Comparison of ENCODE assay signal across 8 cellular contexts in the genomic region with DNA sequence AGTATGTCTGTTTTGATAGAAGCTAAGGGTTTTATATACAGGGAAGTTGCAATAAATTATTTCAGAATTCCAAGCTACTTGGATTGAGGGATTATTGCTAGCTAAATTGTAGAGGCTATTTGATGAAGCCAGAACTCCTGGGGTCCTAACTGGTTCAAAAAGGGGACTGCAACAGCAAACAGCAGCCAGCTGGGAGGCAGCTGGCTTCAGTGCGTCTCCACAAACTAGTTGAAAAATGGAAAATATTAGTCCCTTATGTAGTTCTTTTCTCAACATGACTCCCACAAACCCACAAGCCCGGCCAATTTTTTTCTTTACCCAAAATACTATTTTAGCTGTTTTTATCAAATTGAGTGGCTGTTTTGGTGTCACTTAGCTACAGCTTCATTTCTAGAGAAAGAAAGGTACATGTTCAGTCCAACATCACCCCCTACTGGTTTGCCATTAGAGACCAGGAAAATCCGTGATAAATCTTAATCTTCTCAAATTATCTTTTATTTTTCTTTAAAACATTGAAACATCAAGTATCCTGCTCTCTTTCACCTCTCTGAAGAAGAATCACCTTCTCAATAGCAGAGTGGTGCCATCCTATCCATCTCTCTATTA.
DNase-seq lines count a peak whose midpoint lies in the region; ATAC-seq and TF ChIP-seq lines count a peak whose summit lies in the region.

No MANE protein-coding gene starts in this region.

- no peak overlapping the region for H2BK120ac ChIP-seq in neuronal stem cell (ENCODE audit: low read depth, low read length)

- H3K14ac ChIP-seq in neuronal stem cell (ENCODE audit: low read length), result no peak overlapping the region

- H3K4me1 Mint-ChIP-seq in CD8-positive, alpha-beta memory T cell, result no peaks in the 10 kb centered on the region

- no peaks in the 10 kb centered on the region for H3K4me1 ChIP-seq in neuronal stem cell (ENCODE audit: control insufficient read depth in 2 of 2, insufficient read depth in 1 of 2, low read depth in 1 of 2, low read length in 2 of 2)
- H3K4me1 ChIP-seq in CD8-positive, alpha-beta memory T cell (ENCODE audit: insufficient read depth, low read length), result no peaks in the 10 kb centered on the region

- no peak overlapping the region for H3K27ac Mint-ChIP-seq in CD8-positive, alpha-beta memory T cell

- H3K18ac ChIP-seq in neuronal stem cell (ENCODE audit: low read length), result no peak overlapping the region

- CTCF ChIA-PET in CD8-positive, alpha-beta memory T cell (lab: Charles Lee), result no interaction called here

- no peaks in the 10 kb centered on the region for H3K79me1 ChIP-seq in neuronal stem cell (ENCODE audit: low read depth, low read length)

- H2BK12ac ChIP-seq in neuronal stem cell (ENCODE audit: low read length), result no peak overlapping the region

- intact Hi-C loops in dorsolateral prefrontal cortex (cut with DNase I), result loop anchor here (5.0 to 10.0 kb wide), 3 partner anchors 1160 to 1190 kb away; no protein-coding TSS in a partner anchor

- no peak overlapping the region for H4K91ac ChIP-seq in neuronal stem cell (ENCODE audit: low read depth, low read length, poor library complexity)

- H2AFZ ChIP-seq in neuronal stem cell (ENCODE audit: low read length), result peak overlapping the region; percentile 50

- peak; percentile 36; the same call in 2 of the 3 replicates for TF ChIP-seq CTCF in GM12872 (IDR thresholded peaks at IDR 0.05; ENCODE audit: insufficient read depth, low read depth, low read length)
- TF ChIP-seq CTCF in dorsolateral prefrontal cortex (IDR thresholded peaks at IDR 0.05 in 54 of 56, conservative IDR thresholded peaks at IDR 0.05 in 2 of 56; ENCODE audit: low read depth in 1 of 56, partially characterized antibody in 56 of 56), result peak in 55 of 56 donors; percentile 23 to 70 (median 52)

- H3K36me3 ChIP-seq in neuronal stem cell (replicated peaks in 1 of 2; ENCODE audit: control insufficient read depth in 2 of 2, insufficient read depth in 2 of 2, low read length in 2 of 2), result no peaks in the 10 kb centered on the region
- H3K36me3 ChIP-seq in CD8-positive, alpha-beta memory T cell (ENCODE audit: insufficient read depth, low read length), result no peaks in the 10 kb centered on the region

- H3K9me3 Mint-ChIP-seq in CD8-positive, alpha-beta memory T cell, result no peaks in the 10 kb centered on the region

- POLR2A ChIA-PET in CD8-positive, alpha-beta memory T cell (lab: Charles Lee), result no interaction called here

- H3K4me3 Mint-ChIP-seq in CD8-positive, alpha-beta memory T cell, result no peak overlapping the region

- DNase-seq in LoVo (ENCODE audit: low spot score) (peak; percentile 1), dorsolateral prefrontal cortex (no peak), neuronal stem cell (ENCODE audit: low spot score) (peak; percentile 15), NCI-H345 treated with DMSO at 0.1 percent for 48 hours (lab: John Stamatoyannopoulos, UW; ENCODE audit: unreplicated experiment) (no peak)
- DNase-seq in CD8-positive, alpha-beta memory T cell, result no peak
- no peak for DNase-seq in stimulated activated naive CD4-positive, alpha-beta T cell treated with Interleukin-2 at 50 U/mL for 16 hours (lab: John Stamatoyannopoulos, UW)

- no peak overlapping the region for H3K23ac ChIP-seq in neuronal stem cell (ENCODE audit: low read depth, low read length, poor library complexity)

- peaks cover 0 to 6% of the 10 kb centered on the region in 2 donors for H3K27me3 Mint-ChIP-seq in CD8-positive, alpha-beta memory T cell

- H3K27me3 ChIP-seq in dorsolateral prefrontal cortex, result peaks cover 0 to 95% (median 48%) of the 10 kb centered on the region in 45 donors
- H3K27me3 ChIP-seq in neuronal stem cell (ENCODE audit: control insufficient read depth in 3 of 3, insufficient read depth in 3 of 3, low read depth in 1 of 3, low read length in 3 of 3), result no peaks in the 10 kb centered on the region
- H3K27me3 ChIP-seq in CD8-positive, alpha-beta memory T cell (ENCODE audit: insufficient read depth, low read length, poor library complexity, severe bottlenecking), result no peaks in the 10 kb centered on the region

- H3K9me3 ChIP-seq in neuronal stem cell (replicated peaks in 1 of 2; ENCODE audit: control insufficient read depth in 2 of 2, insufficient read depth in 1 of 2, low read depth in 1 of 2, low read length in 2 of 2), result no peaks in the 10 kb centered on the region
- H3K9me3 ChIP-seq in CD8-positive, alpha-beta memory T cell (ENCODE audit: low read length), result no peaks in the 10 kb centered on the region

- no peak overlapping the region for H3K4ac ChIP-seq in neuronal stem cell (ENCODE audit: low read length)

- no peaks in the 10 kb centered on the region for H3K36me3 Mint-ChIP-seq in CD8-positive, alpha-beta memory T cell

- no peak overlapping the region for H4K8ac ChIP-seq in neuronal stem cell (ENCODE audit: low read depth, low read length)

- no peak overlapping the region for H2BK5ac ChIP-seq in neuronal stem cell (ENCODE audit: low read length)

- no peak overlapping the region for H3K9ac ChIP-seq in neuronal stem cell (ENCODE audit: low read depth, low read length, poor library complexity)

- H2BK15ac ChIP-seq in neuronal stem cell (ENCODE audit: low read length), result no peak overlapping the region

- H3K4me3 ChIP-seq in dorsolateral prefrontal cortex, result no peak overlapping the region
- no peak overlapping the region for H3K4me3 ChIP-seq in neuronal stem cell (ENCODE audit: low read length in 2 of 2)
- no peak overlapping the region for H3K4me3 ChIP-seq in CD8-positive, alpha-beta memory T cell (ENCODE audit: low read length)

- H3K27ac ChIP-seq in dorsolateral prefrontal cortex (no peak overlapping the region), neuronal stem cell (replicated peaks; ENCODE audit: low read length) (no peak overlapping the region)
- H3K27ac ChIP-seq in CD8-positive, alpha-beta memory T cell (ENCODE audit: low read depth, low read length), result no peak overlapping the region

- no peak overlapping the region for H3K4me2 ChIP-seq in neuronal stem cell (ENCODE audit: insufficient read depth, low read length, poor library complexity, severe bottlenecking)

- no peak overlapping the region for H2AK5ac ChIP-seq in neuronal stem cell (ENCODE audit: low read depth, low read length)

- ATAC-seq in HG02840 (IDR thresholded peaks at IDR 0.05; ENCODE audit: low FRiP score, unreplicated experiment), result no peak

- no CpG with 5 or more reads among the region's 3 CpGs for WGBS in neuronal stem cell (ENCODE audit: extremely low coverage in 2 of 2, insufficient read length in 2 of 2, insufficient replicate concordance in 1 of 2), 2 donors

Comparison
In these comparisons a context has a peak if more than half of its experiments do, and no peak if none do; other contexts are left out.
1. DNase-seq: peak in LoVo (single experiment) and neuronal stem cell (single experiment); none in dorsolateral prefrontal cortex (0 of 10), NCI-H345 treated with DMSO at 0.1 percent for 48 hours (single experiment), CD8-positive, alpha-beta memory T cell (0 of 5) and stimulated activated naive CD4-positive, alpha-beta T cell treated with Interleukin-2 at 50 U/mL for 16 hours (single experiment).